In genomic region chr9:132760057-132760456, GRCh38 we compare ENCODE assay signal across 26 cellular contexts.
DNase-seq lines count a peak whose midpoint lies in the region; ATAC-seq, FAIRE-seq and TF ChIP-seq lines count a peak whose summit lies in the region.
"Had no signal": no experiment of that assay in that cellular context is flagged by ENCODE, and none has a peak within 500 bp of the region (broad histone marks: within the 10 kb centered on the region; RNA-seq: fewer than 3 reads in every experiment).

No MANE protein-coding gene starts in this region.

- no peaks in the 10 kb centered on the region for H3K79me2 ChIP-seq in K562 (ENCODE audit: control insufficient read depth, insufficient read depth, low read length)

- no peak overlapping the region for H3K9ac ChIP-seq in K562 (ENCODE audit: insufficient read depth in 1 of 2, low read depth in 2 of 2, low read length in 2 of 2)
- H3K9ac ChIP-seq: BLaER1 had no signal

- H3K27ac ChIP-seq in HEK293 (ENCODE audit: extremely low read depth, low read depth, low read length) (no peak overlapping the region), K562 (ENCODE audit: extremely low read depth, low read depth, low read length) (no peak overlapping the region), esophagus muscularis mucosa (replicated peaks in 1 of 4) (no peak overlapping the region)
- H3K27ac ChIP-seq: BLaER1 had no signal

- H3K27me3 Mint-ChIP-seq in T-helper 17 cell = peaks cover 34% of the 10 kb centered on the region

- POLR2A ChIA-PET in HEK293 (lab: Yijun Ruan, JAX) (no interaction called here), K562 (lab: Yijun Ruan, JAX) (interaction anchor here (1.5 kb wide), 1 partner anchor 9 kb away, joined by 4 read pairs; no protein-coding TSS in a partner anchor)

- no peak for TF ChIP-seq RAD21 in K562 (CRISPR knock-in tag; conservative IDR thresholded peaks at IDR 0.05 in 1 of 2, IDR thresholded peaks at IDR 0.05 in 1 of 2)

- no peaks in the 10 kb centered on the region for H3K9me1 ChIP-seq in K562 (ENCODE audit: control insufficient read depth, insufficient read depth, low read length)

- FAIRE-seq in K562 (lab: Jason Lieb, UNC) (no peak), GM12891 (lab: Jason Lieb, UNC) (no peak)
- FAIRE-seq: A204.1, GM12878 had no signal

- H3K4me3 ChIP-seq in HEK293 (ENCODE audit: low read depth, low read length) (no peak overlapping the region), K562 (no peak overlapping the region), esophagus muscularis mucosa (no peak overlapping the region)
- H3K4me3 ChIP-seq: BLaER1, GM12878 had no signal

- no peak overlapping the region for H3K4me2 ChIP-seq in K562 (ENCODE audit: insufficient read depth, low read length)
- H3K4me2 ChIP-seq: BLaER1 had no signal

- H4K20me1 ChIP-seq in K562 (replicated peaks; ENCODE audit: control insufficient read depth, insufficient read depth, low read length) = no peaks in the 10 kb centered on the region
- H4K20me1 ChIP-seq: BLaER1 had no signal

- H3K9me3 ChIP-seq in HEK293 (ENCODE audit: control insufficient read depth, insufficient read depth, low read depth, low read length) = no peaks in the 10 kb centered on the region
- no peaks in the 10 kb centered on the region for H3K9me3 ChIP-seq in T-helper 17 cell (ENCODE audit: control insufficient read depth, low read length, poor library complexity, severe bottlenecking)
- H3K9me3 ChIP-seq in K562 (replicated peaks; ENCODE audit: control insufficient read depth, insufficient read depth, low read depth, low read length) = no peaks in the 10 kb centered on the region
- H3K9me3 ChIP-seq in esophagus muscularis mucosa = no peaks in the 10 kb centered on the region
- H3K9me3 ChIP-seq: BE2C, BLaER1 had no signal

- H3K36me3 ChIP-seq in HEK293 (ENCODE audit: control insufficient read depth in 2 of 2, insufficient read depth in 1 of 2, low read length in 2 of 2) (no peaks in the 10 kb centered on the region), K562 (ENCODE audit: control insufficient read depth, insufficient read depth, low read length) (no peaks in the 10 kb centered on the region), esophagus muscularis mucosa (no peaks in the 10 kb centered on the region)
- H3K36me3 ChIP-seq: BE2C, BLaER1 had no signal

- H3K36me3 Mint-ChIP-seq in T-helper 17 cell (ENCODE audit: low read depth) = peaks cover 3% of the 10 kb centered on the region
- H3K36me3 Mint-ChIP-seq: CD14-positive monocyte; CD4-positive, alpha-beta memory T cell; CD4-positive, CD25-positive, alpha-beta regulatory T cell; CD8-positive, alpha-beta memory T cell had no signal

- no peak overlapping the region for H2AFZ ChIP-seq in K562 (ENCODE audit: low read depth, low read length)

- TF ChIP-seq EP300 in K562 (IDR thresholded peaks at IDR 0.05; ENCODE audit: low read length) (no peak), esophagus muscularis mucosa (IDR thresholded peaks at IDR 0.05) (no peak)

- no peak overlapping the region for H3K4me3 Mint-ChIP-seq in T-helper 17 cell
- H3K4me3 Mint-ChIP-seq: CD14-positive monocyte; CD4-positive, alpha-beta memory T cell; CD4-positive, CD25-positive, alpha-beta regulatory T cell; CD8-positive, alpha-beta memory T cell had no signal

- intact Hi-C loops in K562 (cut with micrococcal nuclease) (loop anchor here (5.0 kb wide), 1 partner anchor 37 kb away; no protein-coding TSS in a partner anchor), esophagus muscularis mucosa (cut with DNase I) (loop anchor here (10.0 kb wide), 1 partner anchor 85 kb away; the partner anchor contains the start of gene GTF3C4)

- WGBS in K562 (ENCODE audit: insufficient coverage, low coverage, missing lambda C conversion rate) = 0% methylated on average over 1 of the region's 1 CpG
- WGBS in esophagus muscularis mucosa = 52% methylated on average over 1 of the region's 1 CpG

- H3K4me1 Mint-ChIP-seq in T-helper 17 cell = no peaks in the 10 kb centered on the region
- H3K4me1 Mint-ChIP-seq: CD14-positive monocyte; CD4-positive, alpha-beta memory T cell; CD4-positive, CD25-positive, alpha-beta regulatory T cell; CD8-positive, alpha-beta memory T cell had no signal

- H3K27me3 ChIP-seq in K562 (ENCODE audit: control insufficient read depth in 2 of 2, insufficient read depth in 2 of 2, low read length in 2 of 2) (peaks cover 37 to 47% of the 10 kb centered on the region in 2 experiments), esophagus muscularis mucosa (peaks cover 0 to 4% (median 0%) of the 10 kb centered on the region in 4 donors)
- H3K27me3 ChIP-seq: BE2C, BLaER1 had no signal

- TF ChIP-seq CTCF in HEK293 (tag by site-specific recombination; IDR thresholded peaks at IDR 0.05) (no peak), K562 (IDR thresholded peaks at IDR 0.05 in 2 of 3, conservative IDR thresholded peaks at IDR 0.05 in 1 of 3; ENCODE audit: insufficient read depth in 2 of 3, low read depth in 1 of 3, low read length in 3 of 3) (no peak), esophagus muscularis mucosa (IDR thresholded peaks at IDR 0.05) (no peak)

- ATAC-seq in T-helper 17 cell (no peak), K562 (no peak), GM19035 (IDR thresholded peaks at IDR 0.05; ENCODE audit: unreplicated experiment) (no peak)
- ATAC-seq: GM12878 had no signal

- no peak for DNase-seq in T-helper 17 cell
- DNase-seq in K562 (ENCODE audit: extremely low read depth in 1 of 4, low spot score in 3 of 4) = no peak
- peak; percentile 8 for DNase-seq in esophagus muscularis mucosa (ENCODE audit: extremely low spot score)
- DNase-seq in GM12891 (ENCODE audit: insufficient read length, low spot score) = no peak
- DNase-seq in occipital lobe (lab: John Stamatoyannopoulos, UW) = no peak
- DNase-seq: 8988T; ACHN; BE2C; C1 segment of cervical spinal cord; CD4-positive, alpha-beta memory T cell; CD4-positive, CD25-positive, alpha-beta regulatory T cell; CD8-positive, alpha-beta memory T cell; COR-L47; DMS 273 treated with DMSO at 0.1 percent for 48 hours; DMS153; DMS53; DMS79; DND-41; EL; GDM1 had no signal

- H3K27ac Mint-ChIP-seq in T-helper 17 cell = peak overlapping the region; percentile 2
- H3K27ac Mint-ChIP-seq: CD14-positive monocyte; CD4-positive, alpha-beta memory T cell; CD4-positive, CD25-positive, alpha-beta regulatory T cell; CD8-positive, alpha-beta memory T cell had no signal

- no TSS peak for BruUV-seq in K562 (replicated peaks; lab: Mats Ljungman, UMichigan)

- H3K4me1 ChIP-seq in HEK293 (ENCODE audit: control insufficient read depth, insufficient read depth, low read length) = no peaks in the 10 kb centered on the region
- H3K4me1 ChIP-seq in K562 (replicated peaks in 1 of 2; ENCODE audit: control insufficient read depth in 2 of 2, insufficient read depth in 2 of 2, low read length in 2 of 2) = no peaks in the 10 kb centered on the region
- no peaks in the 10 kb centered on the region for H3K4me1 ChIP-seq in esophagus muscularis mucosa
- H3K4me1 ChIP-seq: BE2C had no signal

- CTCF ChIA-PET in HEK293 (lab: Yijun Ruan, JAX) (interaction anchor here (0.7 to 1.5 kb wide), 2 partner anchors 9 to 136 kb away, joined by 3 to 6 read pairs; no protein-coding TSS in a partner anchor), K562 (lab: Yijun Ruan, JAX; ENCODE audit: low intra/inter-chr PET ratio) (no interaction called here)

- in situ Hi-C loops in K562 (cut with MboI) = no loop called here

- TF ChIP-seq POLR2A in K562 (conservative IDR thresholded peaks at IDR 0.05) (no peak), esophagus muscularis mucosa (IDR thresholded peaks at IDR 0.05; ENCODE audit: low read depth) (no peak), GM12891 (IDR thresholded peaks at IDR 0.05; ENCODE audit: low read depth, low read length) (no peak)

TF ChIP-seq in HEK293, 187 proteins besides CTCF, POLR2A, EP300 and RAD21:
- TF ChIP-seq ZNF211 (tag by site-specific recombination; IDR thresholded peaks at IDR 0.05; ENCODE audit: low read depth) = no peak
- TF ChIP-seq ZNF121 (tag by site-specific recombination; IDR thresholded peaks at IDR 0.05) = peak; percentile 96

TF ChIP-seq in K562, 482 proteins besides CTCF, POLR2A, EP300 and RAD21:
- TF ChIP-seq ZNF121 (CRISPR knock-in tag; conservative IDR thresholded peaks at IDR 0.05) = peak; percentile 81
- no peak for TF ChIP-seq MYC (IDR thresholded peaks at IDR 0.05; ENCODE audit: low read depth, low read length)
- TF ChIP-seq MYC (CRISPR knock-in tag; IDR thresholded peaks at IDR 0.05; ENCODE audit: borderline replicate concordance, low read depth) = no peak

TF ChIP-seq in GM12891, 5 proteins besides CTCF, POLR2A, EP300 and RAD21:
- TF ChIP-seq POLR2AphosphoS5 (IDR thresholded peaks at IDR 0.05; ENCODE audit: low read depth, low read length) = no peak
- TF ChIP-seq SPI1 (IDR thresholded peaks at IDR 0.05; ENCODE audit: low read depth, low read length) = no peak
- no peak for TF ChIP-seq PAX5 (IDR thresholded peaks at IDR 0.05; ENCODE audit: insufficient read depth, low read length, severe bottlenecking)
- no peak for TF ChIP-seq POU2F2 (IDR thresholded peaks at IDR 0.05; ENCODE audit: low read depth, low read length)
- no peak for TF ChIP-seq TAF1 (IDR thresholded peaks at IDR 0.05; ENCODE audit: low read depth, low read length)

Comparison
In these comparisons a context has a peak if more than half of its experiments do, and no peak if none do; other contexts are left out.
1. Of the 44 proteins assayed by ChIP-seq in both K562 and HEK293: peak only in K562: none; only in HEK293: none; in both: ZNF121; in neither: 43.